Comparison of ENCODE assay signal across 26 cellular contexts in genomic region chr19:307111-307531, GRCh38. TPM values are rescaled to one million over a fixed set of nuclear protein-coding genes. Genes with fewer than 3 reads are reported as not detected.
"Had no signal": no experiment of that assay in that cellular context is flagged by ENCODE, and none has a peak within 500 bp of the region (broad histone marks: within the 10 kb centered on the region; RNA-seq: fewer than 3 reads in every experiment).

No MANE protein-coding gene starts in this region.

- H3K27me3 Mint-ChIP-seq: activated naive CD4-positive, alpha-beta T cell treated with anti-CD3 and anti-CD28 coated beads, Interleukin-2, amount 10 ng/mL, durations not matched to agents 7 days and 5 days; activated naive CD8-positive, alpha-beta T cell treated with anti-CD3 and anti-CD28 coated beads, Interleukin-2, amount 10 ng/mL, durations not matched to agents 7 days and 5 days; brain; naive thymus-derived CD4-positive, alpha-beta T cell; stimulated activated naive B cell treated with anti-CD40 and anti-IgM and Interleukin-4, amounts not matched to agents 10 μg/mL and 1 μg/mL and 100 μg/mL, for 72 hours had no signal

- DNase-seq: activated CD4-positive, alpha-beta T cell treated with anti-CD3 and anti-CD28 coated beads for 48 hours; activated CD4-positive, alpha-beta T cell treated with anti-CD3 and anti-CD28 coated beads, Interleukin-2, amount 50 U/mL, for 48 hours; activated CD8-positive, alpha-beta memory T cell treated with anti-CD3 and anti-CD28 coated beads for 24 hours; activated gamma-delta T cell; activated naive CD4-positive, alpha-beta T cell treated with anti-CD3 and anti-CD28 coated beads, Interleukin-2, amount 10 ng/mL, durations not matched to agents 7 days and 5 days; activated naive CD8-positive, alpha-beta T cell treated with anti-CD3 and anti-CD28 coated beads, Interleukin-2, amount 10 ng/mL, durations not matched to agents 7 days and 5 days; endodermal cell; foreskin fibroblast; left ventricle myocardium superior; naive thymus-derived CD4-positive, alpha-beta T cell; sigmoid colon; small intestine; stimulated activated CD4-positive, alpha-beta T cell treated with anti-CD3 and anti-CD28 coated beads, Interleukin-1b, Interleukin-23, amount 100 ng/mL, for 48 hours; stimulated activated CD4-positive, alpha-beta T cell treated with anti-CD3 and anti-CD28 coated beads, Interleukin-4, amount 100 ng/mL, for 4 hours; stimulated activated naive B cell treated with anti-CD40 and anti-IgM and Interleukin-4, amounts not matched to agents 10 μg/mL and 1 μg/mL and 100 μg/mL, for 72 hours; stomach; thyroid gland; WERI-Rb-1 had no signal

- H3K9me3 ChIP-seq: ascending aorta, prostate gland, sigmoid colon, stomach, thyroid gland had no signal

- H3K27ac ChIP-seq: ascending aorta, cardiac muscle cell, prostate gland, sigmoid colon, stomach, thyroid gland, WERI-Rb-1 had no signal

- H3K4me3 Mint-ChIP-seq: activated naive CD4-positive, alpha-beta T cell treated with anti-CD3 and anti-CD28 coated beads, Interleukin-2, amount 10 ng/mL, durations not matched to agents 7 days and 5 days; activated naive CD8-positive, alpha-beta T cell treated with anti-CD3 and anti-CD28 coated beads, Interleukin-2, amount 10 ng/mL, durations not matched to agents 7 days and 5 days; brain; endodermal cell; mesothelial cell of epicardium; naive thymus-derived CD4-positive, alpha-beta T cell; neural crest cell; stimulated activated naive B cell treated with anti-CD40 and anti-IgM and Interleukin-4, amounts not matched to agents 10 μg/mL and 1 μg/mL and 100 μg/mL, for 72 hours had no signal

- H3K4me1 Mint-ChIP-seq: activated naive CD4-positive, alpha-beta T cell treated with anti-CD3 and anti-CD28 coated beads, Interleukin-2, amount 10 ng/mL, durations not matched to agents 7 days and 5 days; activated naive CD8-positive, alpha-beta T cell treated with anti-CD3 and anti-CD28 coated beads, Interleukin-2, amount 10 ng/mL, durations not matched to agents 7 days and 5 days; brain; mesothelial cell of epicardium; neural crest cell had no signal

- H3K27me3 ChIP-seq: ascending aorta, cardiac muscle cell, sigmoid colon, stomach, thyroid gland had no signal

- H3K27ac Mint-ChIP-seq: activated naive CD4-positive, alpha-beta T cell treated with anti-CD3 and anti-CD28 coated beads, Interleukin-2, amount 10 ng/mL, durations not matched to agents 7 days and 5 days; activated naive CD8-positive, alpha-beta T cell treated with anti-CD3 and anti-CD28 coated beads, Interleukin-2, amount 10 ng/mL, durations not matched to agents 7 days and 5 days; brain; endodermal cell; mesothelial cell of epicardium; naive thymus-derived CD4-positive, alpha-beta T cell; stimulated activated naive B cell treated with anti-CD40 and anti-IgM and Interleukin-4, amounts not matched to agents 10 μg/mL and 1 μg/mL and 100 μg/mL, for 72 hours had no signal

- H3K9me3 Mint-ChIP-seq: activated naive CD4-positive, alpha-beta T cell treated with anti-CD3 and anti-CD28 coated beads, Interleukin-2, amount 10 ng/mL, durations not matched to agents 7 days and 5 days; activated naive CD8-positive, alpha-beta T cell treated with anti-CD3 and anti-CD28 coated beads, Interleukin-2, amount 10 ng/mL, durations not matched to agents 7 days and 5 days; brain; endodermal cell; mesothelial cell of epicardium; neural crest cell; stimulated activated naive B cell treated with anti-CD40 and anti-IgM and Interleukin-4, amounts not matched to agents 10 μg/mL and 1 μg/mL and 100 μg/mL, for 72 hours had no signal

- H3K4me1 ChIP-seq: ascending aorta, prostate gland, sigmoid colon, stomach, thyroid gland had no signal

- ATAC-seq: activated CD4-positive, CD25-positive, alpha-beta regulatory T cell treated with anti-CD3 and anti-CD28 coated beads, Interleukin-2, amount 50 U/mL, for 24 hours; esophagus mucosa; naive thymus-derived CD4-positive, alpha-beta T cell; stimulated activated naive B cell treated with anti-CD40 and anti-IgM and Interleukin-4, amounts not matched to agents 10 μg/mL and 1 μg/mL and 100 μg/mL, for 72 hours had no signal

- H3K4me3 ChIP-seq: ascending aorta, cardiac muscle cell, prostate gland, sigmoid colon, stomach, thyroid gland had no signal

RNA-seq across cellular contexts. Expression of gene PLPP2, which starts 15.9 kb away (rescaled TPM):
- total RNA-seq: activated naive CD8-positive, alpha-beta T cell treated with anti-CD3 and anti-CD28 coated beads, Interleukin-2, amount 10 ng/mL, durations not matched to agents 7 days and 5 days had no signal
- polyA plus RNA-seq: cardiac muscle cell; naive thymus-derived CD4-positive, alpha-beta T cell had no signal
